ENCODE assay signal across 8 cellular contexts in genomic region chr7:86814980-86815379, GRCh38.
DNase-seq lines count a peak whose midpoint lies in the region; ATAC-seq and TF ChIP-seq lines count a peak whose summit lies in the region.

No MANE protein-coding gene starts in this region.

- in situ Hi-C loops in astrocyte of the cerebellum (cut with HindIII; ENCODE audit: low sequenced_read_pairs) = loop anchor here (5.0 kb wide), 1 partner anchor 43 kb away; no protein-coding TSS in a partner anchor

- peaks cover 9% of the 10 kb centered on the region for H3K27me3 Mint-ChIP-seq in mesothelial cell of epicardium (ENCODE audit: low read depth)

- DNase-seq in NCI-H510A treated with DMSO at 0.1 percent for 48 hours (lab: John Stamatoyannopoulos, UW) (peak; percentile 0), NCI-H510A (lab: John Stamatoyannopoulos, UW) (no peak), NAMALWA (ENCODE audit: low spot score) (peak; percentile 57), astrocyte of the cerebellum (ENCODE audit: low read depth) (no peak), mesothelial cell of epicardium (ENCODE audit: low spot score in 2 of 2, unreplicated experiment in 2 of 2) (no peak)
- DNase-seq in stimulated activated naive CD4-positive, alpha-beta T cell treated with Interleukin-2 at 50 U/mL for 16 hours (lab: John Stamatoyannopoulos, UW) = no peak

- H3K4me3 Mint-ChIP-seq in mesothelial cell of epicardium = no peak overlapping the region

- peaks cover 1% of the 10 kb centered on the region for H3K4me1 Mint-ChIP-seq in mesothelial cell of epicardium

- ATAC-seq in GM18519 (IDR thresholded peaks at IDR 0.05; ENCODE audit: low FRiP score, unreplicated experiment) (no peak), GM21717 (IDR thresholded peaks at IDR 0.05; ENCODE audit: unreplicated experiment) (no peak)

- H3K36me3 Mint-ChIP-seq in mesothelial cell of epicardium = no peaks in the 10 kb centered on the region

- H3K9me3 Mint-ChIP-seq in mesothelial cell of epicardium = peaks cover 4% of the 10 kb centered on the region

- peak; percentile 54 for TF ChIP-seq CTCF in astrocyte of the cerebellum (IDR thresholded peaks at IDR 0.05; ENCODE audit: low read depth, low read length, missing control alignments)
- TF ChIP-seq CTCF in mesothelial cell of epicardium (IDR thresholded peaks at IDR 0.05; ENCODE audit: unreplicated experiment) = peak; percentile 44

- H3K4me3 ChIP-seq in astrocyte of the cerebellum (ENCODE audit: low read depth, low read length) = no peak overlapping the region

- no peak overlapping the region for H3K27ac Mint-ChIP-seq in mesothelial cell of epicardium

Comparison
In these comparisons a context has a peak if more than half of its experiments do, and no peak if none do; other contexts are left out.
1. DNase-seq: peak in NCI-H510A treated with DMSO at 0.1 percent for 48 hours (single experiment) and NAMALWA (single experiment); none in NCI-H510A (single experiment), astrocyte of the cerebellum (single experiment), mesothelial cell of epicardium (0 of 2) and stimulated activated naive CD4-positive, alpha-beta T cell treated with Interleukin-2 at 50 U/mL for 16 hours (single experiment).